1 cellular context compared by ENCODE assay signal in the genomic region with DNA sequence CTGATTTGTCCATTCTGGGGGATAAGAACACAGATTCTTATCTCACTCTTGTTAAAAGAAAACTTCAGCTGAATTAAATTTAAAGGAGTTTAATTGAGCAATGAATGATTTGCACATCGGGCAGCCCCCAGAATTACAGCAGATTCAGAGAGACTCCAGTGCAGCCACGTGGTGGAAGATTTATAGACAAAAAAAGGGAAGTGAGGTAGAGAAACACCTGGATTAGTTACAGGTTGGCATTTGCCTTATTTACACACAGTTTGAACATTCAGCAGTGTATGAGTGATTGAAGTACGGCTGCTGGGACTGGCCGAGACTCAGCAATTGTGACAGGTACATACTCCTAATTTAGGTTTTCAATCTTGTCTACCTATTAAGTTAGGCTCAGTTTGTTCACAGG.
TF ChIP-seq lines count a peak whose summit lies in the region.

No MANE protein-coding gene starts in this region.

TF ChIP-seq in GM12891, 5 proteins besides CTCF, POLR2A, EP300 and RAD21 (continued from another document):
- TF ChIP-seq TAF1 (IDR thresholded peaks at IDR 0.05; ENCODE audit: low read depth, low read length) = no peak
